In genomic region chr16:86768999-86769398, GRCh38 we compare ENCODE assay signal across 13 cellular contexts.
DNase-seq lines count a peak whose midpoint lies in the region; ATAC-seq, FAIRE-seq and TF ChIP-seq lines count a peak whose summit lies in the region.
"Had no signal": no experiment of that assay in that cellular context is flagged by ENCODE, and none has a peak within 500 bp of the region (broad histone marks: within the 10 kb centered on the region; RNA-seq: fewer than 3 reads in every experiment).

No MANE protein-coding gene starts in this region.

- TF ChIP-seq CTCF in K562 (IDR thresholded peaks at IDR 0.05 in 2 of 3, conservative IDR thresholded peaks at IDR 0.05 in 1 of 3; ENCODE audit: insufficient read depth in 2 of 3, low read depth in 1 of 3, low read length in 3 of 3) = no peak

- BruUV-seq in K562 (replicated peaks; lab: Mats Ljungman, UMichigan) = no TSS peak

- TF ChIP-seq POLR2A in K562 (conservative IDR thresholded peaks at IDR 0.05) = no peak

- H2AFZ ChIP-seq in ACC112 (ENCODE audit: low read length, unreplicated experiment) (no peak overlapping the region), K562 (ENCODE audit: low read depth, low read length) (no peak overlapping the region)

- H3K79me2 ChIP-seq in ACC112 (ENCODE audit: control insufficient read depth, insufficient read depth, low read length, unreplicated experiment) (no peaks in the 10 kb centered on the region), K562 (ENCODE audit: control insufficient read depth, insufficient read depth, low read length) (no peaks in the 10 kb centered on the region)

- H3K9me1 ChIP-seq in K562 (ENCODE audit: control insufficient read depth, insufficient read depth, low read length) = no peaks in the 10 kb centered on the region

- H3K4me1 ChIP-seq in ACC112 (ENCODE audit: control insufficient read depth, insufficient read depth, low read length, unreplicated experiment) (peaks cover 41% of the 10 kb centered on the region), K562 (replicated peaks in 1 of 2; ENCODE audit: control insufficient read depth in 2 of 2, insufficient read depth in 2 of 2, low read length in 2 of 2) (no peaks in the 10 kb centered on the region)
- H3K4me1 ChIP-seq: esophagus squamous epithelium, pancreas had no signal

- no peak for TF ChIP-seq RAD21 in K562 (CRISPR knock-in tag; conservative IDR thresholded peaks at IDR 0.05 in 1 of 2, IDR thresholded peaks at IDR 0.05 in 1 of 2)

- POLR2A ChIA-PET in K562 (lab: Yijun Ruan, JAX) = no interaction called here

- H3K27ac ChIP-seq in ACC112 (ENCODE audit: low read depth, low read length) (peak overlapping the region; percentile 55; the same call in 1 of the 2 replicates), K562 (ENCODE audit: extremely low read depth, low read depth, low read length) (no peak overlapping the region)
- H3K27ac ChIP-seq: esophagus squamous epithelium, pancreas had no signal

- H3K27me3 ChIP-seq in ACC112 (ENCODE audit: insufficient read depth, low read length) (no peaks in the 10 kb centered on the region), K562 (ENCODE audit: control insufficient read depth in 2 of 2, insufficient read depth in 2 of 2, low read length in 2 of 2) (peaks cover 2 to 41% of the 10 kb centered on the region in 2 experiments; a peak in 3 of 5 replicates)

- H4K20me1 ChIP-seq in K562 (replicated peaks; ENCODE audit: control insufficient read depth, insufficient read depth, low read length) = no peaks in the 10 kb centered on the region

- CTCF ChIA-PET in K562 (lab: Yijun Ruan, JAX; ENCODE audit: low intra/inter-chr PET ratio) = no interaction called here

- TF ChIP-seq EP300 in K562 (IDR thresholded peaks at IDR 0.05; ENCODE audit: low read length) = no peak

- DNase-seq in K562 (ENCODE audit: extremely low read depth in 1 of 4, low spot score in 3 of 4) (no peak), left lobe of liver (ENCODE audit: low spot score) (peak; percentile 78), ecto neural progenitor cell (ENCODE audit: low spot score) (no peak), DMS 273 (lab: John Stamatoyannopoulos, UW; ENCODE audit: unreplicated experiment) (no peak)
- DNase-seq in activated naive CD4-positive, alpha-beta T cell treated with Interleukin-2 at 50 U/mL for 16 hours = no peak
- DNase-seq: DMS153, esophagus squamous epithelium, midbrain, NCI-H2171 had no signal

- no peak for FAIRE-seq in K562 (lab: Jason Lieb, UNC)
- FAIRE-seq: pancreas had no signal

- WGBS in K562 (ENCODE audit: insufficient coverage, low coverage, missing lambda C conversion rate) = 0% methylated on average over 7 of the region's 7 CpGs

- in situ Hi-C loops in K562 (cut with MboI) = no loop called here

- H3K9me3 ChIP-seq in K562 (replicated peaks; ENCODE audit: control insufficient read depth, insufficient read depth, low read depth, low read length) = no peaks in the 10 kb centered on the region
- H3K9me3 ChIP-seq: esophagus squamous epithelium, pancreas had no signal

- H3K9ac ChIP-seq in K562 (ENCODE audit: insufficient read depth in 1 of 2, low read depth in 2 of 2, low read length in 2 of 2) = no peak overlapping the region

- ATAC-seq in HG03442 (IDR thresholded peaks at IDR 0.05; ENCODE audit: unreplicated experiment) (peak; percentile 42), K562 (no peak), left lobe of liver (peak; percentile 89), HG02885 (IDR thresholded peaks at IDR 0.05; ENCODE audit: poor library complexity, unreplicated experiment) (no peak)
- ATAC-seq: pancreas had no signal

- H3K36me3 ChIP-seq in ACC112 (ENCODE audit: insufficient read depth, low read length) = no peaks in the 10 kb centered on the region
- no peaks in the 10 kb centered on the region for H3K36me3 ChIP-seq in K562 (ENCODE audit: control insufficient read depth, insufficient read depth, low read length)
- H3K36me3 ChIP-seq: esophagus squamous epithelium, pancreas had no signal

- intact Hi-C loops in K562 (cut with micrococcal nuclease) = no loop called here

- no peak overlapping the region for H3K4me2 ChIP-seq in K562 (ENCODE audit: insufficient read depth, low read length)

- H3K4me3 ChIP-seq in ACC112 (ENCODE audit: low read depth, low read length) = 0 out of 2 replicates have a peak overlapping the region, but pooled peaks have one; percentile 24
- no peak overlapping the region for H3K4me3 ChIP-seq in K562
- H3K4me3 ChIP-seq: esophagus squamous epithelium, pancreas had no signal

TF ChIP-seq in K562, 482 proteins besides CTCF, POLR2A, EP300 and RAD21:
- TF ChIP-seq ZNF165 (CRISPR knock-in tag; IDR thresholded peaks at IDR 0.05; ENCODE audit: borderline replicate concordance) = no peak
- TF ChIP-seq PBX2 (CRISPR knock-in tag; IDR thresholded peaks at IDR 0.05; ENCODE audit: low read depth) = no peak
- 0 out of 2 replicates have a peak, but pooled peaks have one; percentile 13 for TF ChIP-seq PBX2 (tag; conservative IDR thresholded peaks at IDR 0.05; ENCODE audit: low read depth)
- no peak for TF ChIP-seq CHCHD3 (CRISPR knock-in tag; IDR thresholded peaks at IDR 0.05)
TF ChIP-seq in K562: peak in this region for 1.

Comparison
In these comparisons a context has a peak if more than half of its experiments do, and no peak if none do; other contexts are left out.
1. ATAC-seq: peak in HG03442 (single experiment) and left lobe of liver (single experiment); none in K562 (single experiment) and HG02885 (single experiment).